ENCODE assay signal across 11 cellular contexts in the genomic region with DNA sequence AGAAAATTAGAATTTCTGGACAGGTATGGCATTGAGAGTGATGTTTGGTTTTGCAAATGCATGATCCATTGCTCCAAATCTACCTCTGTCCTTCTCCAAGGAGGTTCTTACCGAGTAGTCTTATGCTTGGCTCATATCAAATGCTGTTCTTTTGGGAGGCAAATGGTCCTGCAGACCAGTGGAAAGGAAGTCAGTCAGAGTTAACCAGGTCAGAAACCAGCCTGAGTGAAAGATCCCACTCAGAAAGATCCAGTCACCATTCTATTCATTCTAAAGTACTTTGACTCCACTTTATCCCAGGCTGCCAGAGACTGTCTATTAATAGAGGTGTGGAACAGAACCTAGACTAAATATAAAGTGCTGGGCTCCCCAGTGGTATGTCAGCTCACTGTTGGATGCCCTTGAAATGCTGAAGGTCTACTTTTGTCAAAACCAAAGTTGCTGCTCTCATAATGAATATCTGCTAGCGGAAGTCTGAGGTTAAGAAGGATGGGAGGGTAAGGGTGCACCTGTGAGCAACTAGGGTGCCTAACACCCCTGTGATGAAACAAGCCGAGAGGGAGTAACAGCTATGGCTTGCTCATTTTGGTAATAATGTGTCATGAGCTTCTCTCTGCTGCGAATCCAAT.
A peak's percentile ranks its signal among the peaks of the same experiment; 100 is the strongest.
DNase-seq lines count a peak whose midpoint lies in the region; ATAC-seq and TF ChIP-seq lines count a peak whose summit lies in the region.
"Had no signal": no experiment of that assay in that cellular context is flagged by ENCODE, and none has a peak within 500 bp of the region (broad histone marks: within the 10 kb centered on the region; RNA-seq: fewer than 3 reads in every experiment).

No MANE protein-coding gene starts in this region.

- ATAC-seq in GM18870 (IDR thresholded peaks at IDR 0.05; ENCODE audit: unreplicated experiment) (peak; percentile 100), GM21576 (IDR thresholded peaks at IDR 0.05; ENCODE audit: unreplicated experiment) (peak; percentile 100), HG03196 (IDR thresholded peaks at IDR 0.05; ENCODE audit: unreplicated experiment) (peak; percentile 99)

- no peaks in the 10 kb centered on the region for H3K36me3 Mint-ChIP-seq in Caco-2 (ENCODE audit: insufficient read depth, unreplicated experiment)
- H3K36me3 Mint-ChIP-seq: IgD-negative memory B cell had no signal

- H3K4ac ChIP-seq in mesendoderm (ENCODE audit: low read depth, low read length), result no peak overlapping the region

- no peak overlapping the region for H3K23ac ChIP-seq in mesendoderm (ENCODE audit: low read length)

- H3K36me3 ChIP-seq in mesendoderm (ENCODE audit: control insufficient read depth, insufficient read depth, low read length) (no peaks in the 10 kb centered on the region), Caco-2 (ENCODE audit: control insufficient read depth, insufficient read depth, low read length) (no peaks in the 10 kb centered on the region), H7 (replicated peaks; ENCODE audit: control insufficient read depth, insufficient read depth, low read length) (no peaks in the 10 kb centered on the region)

- H3K27me3 Mint-ChIP-seq in Caco-2 (ENCODE audit: insufficient read depth, unreplicated experiment), result no peaks in the 10 kb centered on the region
- H3K27me3 Mint-ChIP-seq: IgD-negative memory B cell had no signal

- peaks cover 9% of the 10 kb centered on the region for H3K9me3 Mint-ChIP-seq in Caco-2 (ENCODE audit: unreplicated experiment)
- H3K9me3 Mint-ChIP-seq: IgD-negative memory B cell had no signal

- H3K27me3 ChIP-seq in mesendoderm (ENCODE audit: insufficient read depth, low read length, poor library complexity) (no peaks in the 10 kb centered on the region), Caco-2 (replicated peaks; ENCODE audit: control insufficient read depth, insufficient read depth, low read length) (no peaks in the 10 kb centered on the region), H7 (ENCODE audit: control insufficient read depth, insufficient read depth, low read length) (no peaks in the 10 kb centered on the region)

- no peak overlapping the region for H3K27ac ChIP-seq in mesendoderm (ENCODE audit: low read depth, low read length)
- H3K27ac ChIP-seq: epithelial cell of prostate had no signal

- POLR2A ChIA-PET in Caco-2 (lab: Charles Lee), result no interaction called here

- no peak for TF ChIP-seq CTCF in Caco-2 (IDR thresholded peaks at IDR 0.05; ENCODE audit: insufficient read depth in 1 of 2, low read depth in 1 of 2, low read length in 1 of 2, severe bottlenecking in 1 of 2, unreplicated experiment in 1 of 2)

- H3K9me3 ChIP-seq in Caco-2, result no peaks in the 10 kb centered on the region

- no peaks in the 10 kb centered on the region for H3K79me1 ChIP-seq in mesendoderm (ENCODE audit: low read length)

- WGBS in mesendoderm (ENCODE audit: extremely low coverage, insufficient coverage, low lambda C conversion rate), result no CpG with 5 or more reads among the region's 4 CpGs

- no peak overlapping the region for H4K8ac ChIP-seq in mesendoderm (ENCODE audit: low read depth, low read length)

- H2BK120ac ChIP-seq in mesendoderm (ENCODE audit: low read depth, low read length), result no peak overlapping the region

- BruUV-seq in Caco-2 (replicated peaks; lab: Mats Ljungman, UMichigan), result no TSS peak

- H3K27ac Mint-ChIP-seq in Caco-2 (ENCODE audit: unreplicated experiment), result no peak overlapping the region

- intact Hi-C loops in Caco-2 (cut with micrococcal nuclease; ENCODE audit: unreplicated experiment), result no loop called here

- peak overlapping the region; percentile 41 for H2BK15ac ChIP-seq in mesendoderm (replicated peaks; ENCODE audit: low read depth)

- H3K4me1 ChIP-seq in mesendoderm (ENCODE audit: control insufficient read depth, low read depth, low read length), result no peaks in the 10 kb centered on the region
- no peaks in the 10 kb centered on the region for H3K4me1 ChIP-seq in Caco-2

- no peaks in the 10 kb centered on the region for H3K79me2 ChIP-seq in mesendoderm (ENCODE audit: control insufficient read depth, insufficient read depth, low read length)

- no peak overlapping the region for H3K4me3 Mint-ChIP-seq in Caco-2 (ENCODE audit: unreplicated experiment)

- H3K9ac ChIP-seq in mesendoderm (ENCODE audit: low read length), result no peak overlapping the region

- no peak overlapping the region for H3K4me2 ChIP-seq in mesendoderm (ENCODE audit: low read length)

- no peak overlapping the region for H2BK5ac ChIP-seq in mesendoderm (ENCODE audit: low read length)

- CTCF ChIA-PET in Caco-2 (lab: Charles Lee), result no interaction called here

- H2AK5ac ChIP-seq in mesendoderm (ENCODE audit: low read length), result no peak overlapping the region

- H3K4me3 ChIP-seq in mesendoderm (ENCODE audit: low read length), result no peak overlapping the region
- H3K4me3 ChIP-seq in Caco-2 (ENCODE audit: low read depth, low read length), result no peak overlapping the region
- H3K4me3 ChIP-seq in H7 (ENCODE audit: insufficient read depth, low read depth, low read length), result no peak overlapping the region

- no peak overlapping the region for H3K56ac ChIP-seq in mesendoderm (ENCODE audit: low read length)

- H4K5ac ChIP-seq in mesendoderm (ENCODE audit: low read length), result no peak overlapping the region

- DNase-seq in mesendoderm, result no peak
- DNase-seq in Caco-2, result no peak
- no peak for DNase-seq in GM03348 (ENCODE audit: low spot score)
- no peak for DNase-seq in NCI-H187 treated with DMSO at 0.1 percent for 48 hours (lab: John Stamatoyannopoulos, UW)
- no peak for DNase-seq in H7
- DNase-seq: GDM1 had no signal

- no peaks in the 10 kb centered on the region for H3K4me1 Mint-ChIP-seq in Caco-2 (ENCODE audit: low read depth, unreplicated experiment)

- H3K18ac ChIP-seq in mesendoderm (ENCODE audit: low read length), result no peak overlapping the region
